In genomic region chr2:11344342-11344955, GRCh38 we compare ENCODE assay signal across 1 cellular context.
TF ChIP-seq lines count a peak whose summit lies in the region.

Gene ROCK2 (minus strand): TSS chr2:11344636. CDS start chr2:11344136, 500 bp downstream.

TF ChIP-seq in GM12878, 131 proteins besides CTCF, POLR2A, EP300 and RAD21 (continued from another document):
- peak; percentile 34; the same call in 1 of the 2 replicates for TF ChIP-seq NKRF (conservative IDR thresholded peaks at IDR 0.05)
- TF ChIP-seq ZNF274 (IDR thresholded peaks at IDR 0.05; ENCODE audit: insufficient read depth, insufficient read length), result no peak
- peak; percentile 29; the same call in 1 of the 2 replicates for TF ChIP-seq ASH2L (IDR thresholded peaks at IDR 0.05; ENCODE audit: borderline replicate concordance, low read depth)
- no peak for TF ChIP-seq PML (IDR thresholded peaks at IDR 0.05; ENCODE audit: low read length)
- TF ChIP-seq BCL11A (IDR thresholded peaks at IDR 0.05; ENCODE audit: low read depth, low read length), result no peak
- no peak for TF ChIP-seq CEBPZ (IDR thresholded peaks at IDR 0.05; ENCODE audit: low read depth, low read length)
- TF ChIP-seq FOXK2 (IDR thresholded peaks at IDR 0.05), result no peak
- 0 out of 2 replicates have a peak, but pooled peaks have one; percentile 21 for TF ChIP-seq CHD2 (IDR thresholded peaks at IDR 0.05; ENCODE audit: borderline replicate concordance, low read depth, low read length)
- TF ChIP-seq CREM (IDR thresholded peaks at IDR 0.05; ENCODE audit: low read depth), result 0 out of 2 replicates have a peak, but pooled peaks have one; percentile 8
- TF ChIP-seq NRF1 (conservative IDR thresholded peaks at IDR 0.05; ENCODE audit: low read depth, low read length), result 0 out of 2 replicates have a peak, but pooled peaks have one; percentile 14
- TF ChIP-seq YY1 (IDR thresholded peaks at IDR 0.05; ENCODE audit: low read depth, low read length), result no peak; the same call in 1 of the 2 replicates
- TF ChIP-seq TAF1 (IDR thresholded peaks at IDR 0.05; ENCODE audit: borderline replicate concordance, low read depth, low read length), result peak; percentile 29; the same call in 1 of the 2 replicates
- TF ChIP-seq HDAC6 (IDR thresholded peaks at IDR 0.05; ENCODE audit: unreplicated experiment), result peak; percentile 66
- TF ChIP-seq TCF12 (IDR thresholded peaks at IDR 0.05; ENCODE audit: low read depth, low read length), result no peak
- no peak; the same call in 1 of the 2 replicates for TF ChIP-seq EED (IDR thresholded peaks at IDR 0.05; ENCODE audit: low read depth)
- peak; percentile 46 for TF ChIP-seq RELA (IDR thresholded peaks at IDR 0.05; ENCODE audit: borderline replicate concordance, partially characterized antibody)
- TF ChIP-seq CBX5 (IDR thresholded peaks at IDR 0.05; ENCODE audit: low read depth), result no peak
- no peak for TF ChIP-seq MXI1 (IDR thresholded peaks at IDR 0.05; ENCODE audit: low read depth, low read length)
- TF ChIP-seq PRDM15 (CRISPR knock-in tag; IDR thresholded peaks at IDR 0.05), result no peak
- TF ChIP-seq DPF2 (IDR thresholded peaks at IDR 0.05), result peak; percentile 19; the same call in 1 of the 2 replicates
- no peak; the same call in 1 of the 2 replicates for TF ChIP-seq RB1 (IDR thresholded peaks at IDR 0.05; ENCODE audit: borderline replicate concordance)
